In the genomic region with DNA sequence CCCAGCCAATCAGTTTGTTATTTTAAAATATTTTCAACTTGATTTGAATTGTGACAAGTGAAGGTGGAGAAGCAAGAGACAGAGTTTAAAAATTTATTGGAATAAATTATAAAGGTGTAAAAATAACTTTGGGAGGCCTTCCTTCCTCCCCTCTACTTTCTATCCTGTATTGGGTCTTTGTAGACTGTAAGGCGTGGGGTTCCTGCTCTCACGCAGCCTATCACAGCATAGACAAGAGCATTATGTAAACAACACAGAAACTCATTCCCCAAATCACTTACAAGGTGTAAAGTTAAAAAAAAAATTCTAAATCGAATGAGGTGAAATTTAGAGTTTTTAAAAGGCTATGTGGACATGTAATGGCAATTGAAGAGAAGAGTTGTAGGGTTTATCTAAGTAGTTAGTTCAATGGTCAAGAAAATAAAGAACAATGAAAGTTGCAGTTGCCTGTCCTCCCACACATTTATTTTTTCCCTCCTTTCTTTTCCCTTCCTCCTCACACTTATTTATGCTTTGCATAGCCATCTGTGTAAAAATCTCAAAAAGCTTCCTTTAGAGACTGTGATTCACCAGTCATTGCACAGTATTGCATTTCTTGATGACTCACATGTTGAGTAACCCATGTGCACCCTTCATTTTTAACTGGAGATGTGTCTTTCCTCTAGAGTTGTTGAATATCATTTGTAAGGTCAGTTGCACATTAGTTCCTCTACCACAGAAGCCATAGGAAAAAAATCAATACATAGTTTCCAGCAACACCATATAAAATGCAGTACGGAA, we compare ENCODE assay signal across 1 cellular context.
A peak's percentile ranks its signal among the peaks of the same experiment; 100 is the strongest.
TF ChIP-seq lines count a peak whose summit lies in the region.

No MANE protein-coding gene starts in this region.

TF ChIP-seq in HEK293, 187 proteins besides CTCF, POLR2A, EP300 and RAD21 (continued from another document and continues in another):
- TF ChIP-seq, protein P1, sequence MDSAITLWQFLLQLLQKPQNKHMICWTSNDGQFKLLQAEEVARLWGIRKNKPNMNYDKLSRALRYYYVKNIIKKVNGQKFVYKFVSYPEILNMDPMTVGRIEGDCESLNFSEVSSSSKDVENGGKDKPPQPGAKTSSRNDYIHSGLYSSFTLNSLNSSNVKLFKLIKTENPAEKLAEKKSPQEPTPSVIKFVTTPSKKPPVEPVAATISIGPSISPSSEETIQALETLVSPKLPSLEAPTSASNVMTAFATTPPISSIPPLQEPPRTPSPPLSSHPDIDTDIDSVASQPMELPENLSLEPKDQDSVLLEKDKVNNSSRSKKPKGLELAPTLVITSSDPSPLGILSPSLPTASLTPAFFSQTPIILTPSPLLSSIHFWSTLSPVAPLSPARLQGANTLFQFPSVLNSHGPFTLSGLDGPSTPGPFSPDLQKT (IDR thresholded peaks at IDR 0.05; ENCODE audit: borderline replicate concordance, low read depth, low read length): no peak
- no peak for TF ChIP-seq KLF7 (tag by site-specific recombination; IDR thresholded peaks at IDR 0.05; ENCODE audit: borderline replicate concordance)
- no peak for TF ChIP-seq ZNF175 (tag by site-specific recombination; IDR thresholded peaks at IDR 0.05)
- no peak for TF ChIP-seq GLI4 (tag by site-specific recombination; IDR thresholded peaks at IDR 0.05)
- TF ChIP-seq ZNF24 (tag by site-specific recombination; IDR thresholded peaks at IDR 0.05): no peak
- TF ChIP-seq TRIM28 (IDR thresholded peaks at IDR 0.05; ENCODE audit: borderline replicate concordance, low read length): no peak
- TF ChIP-seq, protein P2, sequence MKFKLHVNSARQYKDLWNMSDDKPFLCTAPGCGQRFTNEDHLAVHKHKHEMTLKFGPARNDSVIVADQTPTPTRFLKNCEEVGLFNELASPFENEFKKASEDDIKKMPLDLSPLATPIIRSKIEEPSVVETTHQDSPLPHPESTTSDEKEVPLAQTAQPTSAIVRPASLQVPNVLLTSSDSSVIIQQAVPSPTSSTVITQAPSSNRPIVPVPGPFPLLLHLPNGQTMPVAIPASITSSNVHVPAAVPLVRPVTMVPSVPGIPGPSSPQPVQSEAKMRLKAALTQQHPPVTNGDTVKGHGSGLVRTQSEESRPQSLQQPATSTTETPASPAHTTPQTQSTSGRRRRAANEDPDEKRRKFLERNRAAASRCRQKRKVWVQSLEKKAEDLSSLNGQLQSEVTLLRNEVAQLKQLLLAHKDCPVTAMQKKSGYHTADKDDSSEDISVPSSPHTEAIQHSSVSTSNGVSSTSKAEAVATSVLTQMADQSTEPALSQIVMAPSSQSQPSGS (tag by site-specific recombination; IDR thresholded peaks at IDR 0.05; ENCODE audit: low read depth): no peak
- no peak for TF ChIP-seq ZNF792 (tag by site-specific recombination; IDR thresholded peaks at IDR 0.05)
- TF ChIP-seq TCF7L2 (IDR thresholded peaks at IDR 0.05; ENCODE audit: borderline replicate concordance, low read depth, low read length): no peak
- no peak for TF ChIP-seq REPIN1 (tag by site-specific recombination; IDR thresholded peaks at IDR 0.05; ENCODE audit: low read depth)
- TF ChIP-seq, protein P3, sequence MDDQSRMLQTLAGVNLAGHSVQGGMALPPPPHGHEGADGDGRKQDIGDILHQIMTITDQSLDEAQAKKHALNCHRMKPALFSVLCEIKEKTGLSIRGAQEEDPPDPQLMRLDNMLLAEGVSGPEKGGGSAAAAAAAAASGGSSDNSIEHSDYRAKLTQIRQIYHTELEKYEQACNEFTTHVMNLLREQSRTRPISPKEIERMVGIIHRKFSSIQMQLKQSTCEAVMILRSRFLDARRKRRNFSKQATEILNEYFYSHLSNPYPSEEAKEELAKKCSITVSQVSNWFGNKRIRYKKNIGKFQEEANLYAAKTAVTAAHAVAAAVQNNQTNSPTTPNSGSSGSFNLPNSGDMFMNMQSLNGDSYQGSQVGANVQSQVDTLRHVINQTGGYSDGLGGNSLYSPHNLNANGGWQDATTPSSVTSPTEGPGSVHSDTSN (CRISPR knock-in tag; IDR thresholded peaks at IDR 0.05): no peak
- no peak for TF ChIP-seq ZNF423 (tag by site-specific recombination; IDR thresholded peaks at IDR 0.05)
- TF ChIP-seq SALL2 (tag by site-specific recombination; IDR thresholded peaks at IDR 0.05; ENCODE audit: borderline replicate concordance): no peak
- TF ChIP-seq YY2 (tag by site-specific recombination; IDR thresholded peaks at IDR 0.05): no peak
- TF ChIP-seq ZEB2 (tag by site-specific recombination; IDR thresholded peaks at IDR 0.05): peak; percentile 73
- no peak for TF ChIP-seq ZNF670 (tag by site-specific recombination; IDR thresholded peaks at IDR 0.05; ENCODE audit: low read depth)
- no peak for TF ChIP-seq MYNN (tag by site-specific recombination; IDR thresholded peaks at IDR 0.05; ENCODE audit: borderline replicate concordance)
- peak; percentile 71 for TF ChIP-seq SP7 (tag by site-specific recombination; IDR thresholded peaks at IDR 0.05)
- 0 out of 2 replicates have a peak, but pooled peaks have one; percentile 16 for TF ChIP-seq ZBTB21 (tag by site-specific recombination; IDR thresholded peaks at IDR 0.05)
- TF ChIP-seq ZNF654 (tag by site-specific recombination; IDR thresholded peaks at IDR 0.05; ENCODE audit: low read depth): no peak
- no peak for TF ChIP-seq SCRT1 (tag by site-specific recombination; IDR thresholded peaks at IDR 0.05; ENCODE audit: borderline replicate concordance)
- TF ChIP-seq SCRT2 (tag by site-specific recombination; IDR thresholded peaks at IDR 0.05): peak; percentile 43; the same call in 1 of the 2 replicates
- TF ChIP-seq ZNF596 (tag by site-specific recombination; IDR thresholded peaks at IDR 0.05): no peak
- TF ChIP-seq ZNF585B (tag by site-specific recombination; IDR thresholded peaks at IDR 0.05): no peak
- no peak for TF ChIP-seq ZNF521 (tag by site-specific recombination; IDR thresholded peaks at IDR 0.05)
- TF ChIP-seq RBAK (tag by site-specific recombination; IDR thresholded peaks at IDR 0.05): no peak
- TF ChIP-seq, protein P4, sequence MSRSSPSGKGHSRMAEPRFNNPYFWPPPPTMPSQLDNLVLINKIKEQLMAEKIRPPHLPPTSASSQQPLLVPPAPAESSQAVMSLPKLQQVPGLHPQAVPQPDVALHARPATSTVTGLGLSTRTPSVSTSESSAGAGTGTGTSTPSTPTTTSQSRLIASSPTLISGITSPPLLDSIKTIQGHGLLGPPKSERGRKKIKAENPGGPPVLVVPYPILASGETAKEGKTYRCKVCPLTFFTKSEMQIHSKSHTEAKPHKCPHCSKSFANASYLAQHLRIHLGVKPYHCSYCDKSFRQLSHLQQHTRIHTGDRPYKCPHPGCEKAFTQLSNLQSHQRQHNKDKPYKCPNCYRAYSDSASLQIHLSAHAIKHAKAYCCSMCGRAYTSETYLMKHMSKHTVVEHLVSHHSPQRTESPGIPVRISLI (tag by site-specific recombination; IDR thresholded peaks at IDR 0.05): 0 out of 2 replicates have a peak, but pooled peaks have one; percentile 11
- TF ChIP-seq ZNF214 (tag by site-specific recombination; IDR thresholded peaks at IDR 0.05; ENCODE audit: borderline replicate concordance): no peak
- TF ChIP-seq KLF10 (tag by site-specific recombination; IDR thresholded peaks at IDR 0.05): no peak
- no peak for TF ChIP-seq ZIC2 (tag by site-specific recombination; IDR thresholded peaks at IDR 0.05)
- 0 out of 2 replicates have a peak, but pooled peaks have one; percentile 15 for TF ChIP-seq KLF8 (tag by site-specific recombination; IDR thresholded peaks at IDR 0.05)
- no peak for TF ChIP-seq ZNF610 (tag by site-specific recombination; IDR thresholded peaks at IDR 0.05; ENCODE audit: borderline replicate concordance)
- peak; percentile 74 for TF ChIP-seq ZNF366 (tag by site-specific recombination; conservative IDR thresholded peaks at IDR 0.05)
- no peak for TF ChIP-seq ZNF211 (tag by site-specific recombination; IDR thresholded peaks at IDR 0.05; ENCODE audit: low read depth)
- TF ChIP-seq ZNF221 (tag by site-specific recombination; IDR thresholded peaks at IDR 0.05; ENCODE audit: borderline replicate concordance): no peak
- peak; percentile 89 for TF ChIP-seq ZNF558 (tag by site-specific recombination; IDR thresholded peaks at IDR 0.05)
- TF ChIP-seq KLF1 (tag by site-specific recombination; IDR thresholded peaks at IDR 0.05): no peak
- TF ChIP-seq PRDM1 (tag by site-specific recombination; IDR thresholded peaks at IDR 0.05): peak; percentile 81
- peak; percentile 89 for TF ChIP-seq ZNF660 (tag by site-specific recombination; IDR thresholded peaks at IDR 0.05)
- no peak for TF ChIP-seq ZNF2 (tag by site-specific recombination; IDR thresholded peaks at IDR 0.05)
- no peak for TF ChIP-seq MEIS1 (CRISPR knock-in tag; IDR thresholded peaks at IDR 0.05; ENCODE audit: borderline replicate concordance)
- TF ChIP-seq FEZF1 (tag by site-specific recombination; IDR thresholded peaks at IDR 0.05): no peak
- TF ChIP-seq ZNF529 (tag by site-specific recombination; IDR thresholded peaks at IDR 0.05; ENCODE audit: insufficient replicate concordance): no peak
- TF ChIP-seq BCL11B (tag by site-specific recombination; IDR thresholded peaks at IDR 0.05; ENCODE audit: low read depth): no peak
- no peak for TF ChIP-seq IKZF3 (tag by site-specific recombination; IDR thresholded peaks at IDR 0.05)
- TF ChIP-seq ZNF433 (tag by site-specific recombination; IDR thresholded peaks at IDR 0.05; ENCODE audit: low read depth): no peak
- TF ChIP-seq HOXC10 (CRISPR knock-in tag; IDR thresholded peaks at IDR 0.05): no peak
- TF ChIP-seq ZNF121 (tag by site-specific recombination; IDR thresholded peaks at IDR 0.05): no peak
- no peak for TF ChIP-seq ZNF391 (tag by site-specific recombination; IDR thresholded peaks at IDR 0.05; ENCODE audit: borderline replicate concordance, low read depth)
- TF ChIP-seq, protein P5, sequence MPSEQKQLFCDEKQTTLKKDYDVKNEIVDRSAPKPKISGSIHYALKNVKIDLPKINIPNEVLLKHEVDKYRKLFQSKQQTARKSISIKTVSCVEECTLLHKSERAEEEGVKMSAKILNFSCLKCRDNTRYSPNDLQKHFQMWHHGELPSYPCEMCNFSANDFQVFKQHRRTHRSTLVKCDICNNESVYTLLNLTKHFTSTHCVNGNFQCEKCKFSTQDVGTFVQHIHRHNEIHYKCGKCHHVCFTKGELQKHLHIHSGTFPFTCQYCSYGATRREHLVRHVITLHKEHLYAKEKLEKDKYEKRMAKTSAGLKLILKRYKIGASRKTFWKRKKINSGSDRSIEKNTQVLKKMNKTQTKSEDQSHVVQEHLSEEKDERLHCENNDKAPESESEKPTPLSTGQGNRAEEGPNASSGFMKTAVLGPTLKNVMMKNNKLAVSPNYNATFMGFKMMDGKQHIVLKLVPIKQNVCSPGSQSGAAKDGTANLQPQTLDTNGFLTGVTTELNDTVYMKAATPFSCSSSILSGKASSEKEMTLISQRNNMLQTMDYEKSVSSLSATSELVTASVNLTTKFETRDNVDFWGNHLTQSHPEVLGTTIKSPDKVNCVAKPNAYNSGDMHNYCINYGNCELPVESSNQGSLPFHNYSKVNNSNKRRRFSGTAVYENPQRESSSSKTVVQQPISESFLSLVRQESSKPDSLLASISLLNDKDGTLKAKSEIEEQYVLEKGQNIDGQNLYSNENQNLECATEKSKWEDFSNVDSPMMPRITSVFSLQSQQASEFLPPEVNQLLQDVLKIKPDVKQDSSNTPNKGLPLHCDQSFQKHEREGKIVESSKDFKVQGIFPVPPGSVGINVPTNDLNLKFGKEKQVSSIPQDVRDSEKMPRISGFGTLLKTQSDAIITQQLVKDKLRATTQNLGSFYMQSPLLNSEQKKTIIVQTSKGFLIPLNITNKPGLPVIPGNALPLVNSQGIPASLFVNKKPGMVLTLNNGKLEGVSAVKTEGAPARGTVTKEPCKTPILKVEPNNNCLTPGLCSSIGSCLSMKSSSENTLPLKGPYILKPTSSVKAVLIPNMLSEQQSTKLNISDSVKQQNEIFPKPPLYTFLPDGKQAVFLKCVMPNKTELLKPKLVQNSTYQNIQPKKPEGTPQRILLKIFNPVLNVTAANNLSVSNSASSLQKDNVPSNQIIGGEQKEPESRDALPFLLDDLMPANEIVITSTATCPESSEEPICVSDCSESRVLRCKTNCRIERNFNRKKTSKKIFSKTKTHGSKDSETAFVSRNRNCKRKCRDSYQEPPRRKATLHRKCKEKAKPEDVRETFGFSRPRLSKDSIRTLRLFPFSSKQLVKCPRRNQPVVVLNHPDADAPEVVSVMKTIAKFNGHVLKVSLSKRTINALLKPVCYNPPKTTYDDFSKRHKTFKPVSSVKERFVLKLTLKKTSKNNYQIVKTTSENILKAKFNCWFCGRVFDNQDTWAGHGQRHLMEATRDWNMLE (tag by site-specific recombination; conservative IDR thresholded peaks at IDR 0.05; ENCODE audit: low read depth): peak; percentile 56; the same call in 1 of the 2 replicates
- TF ChIP-seq ZNF658 (tag by site-specific recombination; IDR thresholded peaks at IDR 0.05): no peak
- TF ChIP-seq ZNF837 (tag by site-specific recombination; IDR thresholded peaks at IDR 0.05): no peak
- no peak for TF ChIP-seq ZNF184 (tag by site-specific recombination; IDR thresholded peaks at IDR 0.05)
- no peak for TF ChIP-seq BCL11A (tag by site-specific recombination; IDR thresholded peaks at IDR 0.05; ENCODE audit: low read depth)
- TF ChIP-seq ZNF23 (tag by site-specific recombination; IDR thresholded peaks at IDR 0.05; ENCODE audit: borderline replicate concordance): no peak
- TF ChIP-seq SP3 (tag by site-specific recombination; IDR thresholded peaks at IDR 0.05): 0 out of 2 replicates have a peak, but pooled peaks have one; percentile 15
- TF ChIP-seq, protein P6, sequence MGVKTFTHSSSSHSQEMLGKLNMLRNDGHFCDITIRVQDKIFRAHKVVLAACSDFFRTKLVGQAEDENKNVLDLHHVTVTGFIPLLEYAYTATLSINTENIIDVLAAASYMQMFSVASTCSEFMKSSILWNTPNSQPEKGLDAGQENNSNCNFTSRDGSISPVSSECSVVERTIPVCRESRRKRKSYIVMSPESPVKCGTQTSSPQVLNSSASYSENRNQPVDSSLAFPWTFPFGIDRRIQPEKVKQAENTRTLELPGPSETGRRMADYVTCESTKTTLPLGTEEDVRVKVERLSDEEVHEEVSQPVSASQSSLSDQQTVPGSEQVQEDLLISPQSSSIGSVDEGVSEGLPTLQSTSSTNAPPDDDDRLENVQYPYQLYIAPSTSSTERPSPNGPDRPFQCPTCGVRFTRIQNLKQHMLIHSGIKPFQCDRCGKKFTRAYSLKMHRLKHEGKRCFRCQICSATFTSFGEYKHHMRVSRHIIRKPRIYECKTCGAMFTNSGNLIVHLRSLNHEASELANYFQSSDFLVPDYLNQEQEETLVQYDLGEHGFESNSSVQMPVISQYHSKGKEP (tag by site-specific recombination; IDR thresholded peaks at IDR 0.05): 0 out of 2 replicates have a peak, but pooled peaks have one; percentile 8
- TF ChIP-seq, protein P7, sequence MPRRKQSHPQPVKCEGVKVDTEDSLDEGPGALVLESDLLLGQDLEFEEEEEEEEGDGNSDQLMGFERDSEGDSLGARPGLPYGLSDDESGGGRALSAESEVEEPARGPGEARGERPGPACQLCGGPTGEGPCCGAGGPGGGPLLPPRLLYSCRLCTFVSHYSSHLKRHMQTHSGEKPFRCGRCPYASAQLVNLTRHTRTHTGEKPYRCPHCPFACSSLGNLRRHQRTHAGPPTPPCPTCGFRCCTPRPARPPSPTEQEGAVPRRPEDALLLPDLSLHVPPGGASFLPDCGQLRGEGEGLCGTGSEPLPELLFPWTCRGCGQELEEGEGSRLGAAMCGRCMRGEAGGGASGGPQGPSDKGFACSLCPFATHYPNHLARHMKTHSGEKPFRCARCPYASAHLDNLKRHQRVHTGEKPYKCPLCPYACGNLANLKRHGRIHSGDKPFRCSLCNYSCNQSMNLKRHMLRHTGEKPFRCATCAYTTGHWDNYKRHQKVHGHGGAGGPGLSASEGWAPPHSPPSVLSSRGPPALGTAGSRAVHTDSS (tag by site-specific recombination; IDR thresholded peaks at IDR 0.05): no peak
